Comparison of ENCODE assay signal across 8 cellular contexts in genomic region chr4:119299221-119300071, GRCh38. TPM values are rescaled to one million over a fixed set of nuclear protein-coding genes. Genes with fewer than 3 reads are reported as not detected.
DNase-seq lines count a peak whose midpoint lies in the region; ATAC-seq and TF ChIP-seq lines count a peak whose summit lies in the region.

No MANE protein-coding gene starts in this region.

- peak overlapping the region; percentile 99 for H3K4me3 Mint-ChIP-seq in neural crest cell

- H3K4me1 Mint-ChIP-seq in neural crest cell = peaks cover 29% of the 10 kb centered on the region

- H3K9me3 ChIP-seq in esophagus muscularis mucosa = no peaks in the 10 kb centered on the region

- H3K27me3 ChIP-seq in esophagus muscularis mucosa = no peaks in the 10 kb centered on the region

- TF ChIP-seq POLR2A in esophagus muscularis mucosa (IDR thresholded peaks at IDR 0.05; ENCODE audit: low read depth) = no peak

- CTCF ChIA-PET in RWPE1 (lab: Yijun Ruan, JAX) = interaction anchor here (0.6 to 0.7 kb wide), 4 partner anchors 15 to 527 kb away, joined by 3 to 6 read pairs (median 4); no protein-coding TSS in a partner anchor

- peaks cover 18% of the 10 kb centered on the region for H3K36me3 Mint-ChIP-seq in neural crest cell (ENCODE audit: low read depth)

- POLR2A ChIA-PET in RWPE1 (lab: Yijun Ruan, JAX; ENCODE audit: low non-redundant PET) = interaction anchor here (1.0 kb wide), 1 partner anchor 310 kb away, joined by 4 read pairs; no protein-coding TSS in a partner anchor

- peaks cover 6% of the 10 kb centered on the region for H3K9me3 Mint-ChIP-seq in neural crest cell

- H3K4me3 ChIP-seq in esophagus muscularis mucosa = peak overlapping the region; percentile 62 to 89 (median 70)

- DNase-seq in RWPE1 (ENCODE audit: low spot score) = no peak
- DNase-seq in esophagus muscularis mucosa (ENCODE audit: extremely low spot score) = no peak
- no peak for DNase-seq in neural crest cell (ENCODE audit: low read depth, low spot score)
- DNase-seq in NCI-H146 (lab: John Stamatoyannopoulos, UW) = no peak
- no peak for DNase-seq in NOMO-1 treated with DMSO at 0.1 percent for 48 hours (lab: John Stamatoyannopoulos, UW; ENCODE audit: unreplicated experiment)
- DNase-seq in NCI-H1105 (lab: John Stamatoyannopoulos, UW) = no peak

- intact Hi-C loops in esophagus muscularis mucosa (cut with DNase I) = no loop called here

- 4% methylated on average over 12 of the region's 12 CpGs for WGBS in esophagus muscularis mucosa

- no peaks in the 10 kb centered on the region for H3K27me3 Mint-ChIP-seq in neural crest cell (ENCODE audit: low read depth)

- TF ChIP-seq EP300 in esophagus muscularis mucosa (IDR thresholded peaks at IDR 0.05) = no peak

- ATAC-seq in GM18861 (IDR thresholded peaks at IDR 0.05; ENCODE audit: unreplicated experiment) = peak; percentile 61
- ATAC-seq in HG02870 (IDR thresholded peaks at IDR 0.05; ENCODE audit: unreplicated experiment) = peak; percentile 57

- TF ChIP-seq CTCF in RWPE1 (conservative IDR thresholded peaks at IDR 0.05; ENCODE audit: low read depth) (no peak), esophagus muscularis mucosa (IDR thresholded peaks at IDR 0.05) (no peak), neural crest cell (conservative IDR thresholded peaks at IDR 0.05) (no peak)

- peaks cover 21 to 39% (median 33%) of the 10 kb centered on the region in 4 donors for H3K4me1 ChIP-seq in esophagus muscularis mucosa

- H3K36me3 ChIP-seq in esophagus muscularis mucosa = peaks cover 0 to 27% (median 14%) of the 10 kb centered on the region in 4 donors

- H3K27ac ChIP-seq in RWPE1 = peak overlapping the region; percentile 95
- H3K27ac ChIP-seq in esophagus muscularis mucosa (replicated peaks in 1 of 4) = peak overlapping the region; percentile 88 to 93 (median 90)

- peak overlapping the region; percentile 93 for H3K27ac Mint-ChIP-seq in neural crest cell (ENCODE audit: unreplicated experiment)

RNA-seq across cellular contexts. Expression of gene FABP2, which starts 22.5 kb away (rescaled TPM):
- total RNA-seq in esophagus muscularis mucosa (not detected), neural crest cell (not detected in 2 replicates)
